ENCODE assay signal across 29 cellular contexts in genomic region chr6:159880412-159880811, GRCh38. TPM values are rescaled to one million over a fixed set of nuclear protein-coding genes. Genes with fewer than 3 reads are reported as not detected.
"Had no signal": no experiment of that assay in that cellular context is flagged by ENCODE, and none has a peak within 500 bp of the region (broad histone marks: within the 10 kb centered on the region; RNA-seq: fewer than 3 reads in every experiment).

No MANE protein-coding gene starts in this region.

- ATAC-seq: activated T-cell treated with anti-CD3 and anti-CD28 coated beads, Interleukin-2, amount 50 U/mL, for 72 hours; body of pancreas; gastrocnemius medialis; naive thymus-derived CD4-positive, alpha-beta T cell; stimulated activated effector memory CD8-positive, alpha-beta T cell treated with anti-CD3 and anti-CD28 coated beads, Interleukin-12 subunit alpha, Interleukin-12 subunit beta, amount 100 ng/mL, for 72 hours had no signal

- H3K27me3 ChIP-seq: adrenal gland, body of pancreas, gastrocnemius medialis, ovary, sigmoid colon, uterus had no signal

- DNase-seq: activated CD4-positive, alpha-beta memory T cell treated with anti-CD3 and anti-CD28 coated beads for 36 hours; activated CD4-positive, alpha-beta T cell treated with anti-CD3 and anti-CD28 coated beads, Interleukin-2, amount 10 ng/mL, durations not matched to agents 24 days and 14 days; activated CD4-positive, CD25-positive, alpha-beta regulatory T cell treated with anti-CD3 and anti-CD28 coated beads, Interleukin-2, amount 50 U/mL, for 72 hours; activated effector memory CD4-positive, alpha-beta T cell treated with Interleukin-2 at 50 U/mL for 16 hours; activated naive CD4-positive, alpha-beta T cell treated with anti-CD3 and anti-CD28 coated beads for 36 hours; activated naive CD8-positive, alpha-beta T cell treated with anti-CD3 and anti-CD28 coated beads for 36 hours; activated T-cell treated with anti-CD3 and anti-CD28 coated beads for 4 hours; activated T-cell treated with anti-CD3 and anti-CD28 coated beads, Interleukin-2, amount 50 U/mL, for 72 hours; adrenal gland; aorta; body of pancreas; dermis blood vessel endothelial cell; effector CD8-positive, alpha-beta T cell; gastrocnemius medialis; glutamatergic neuron; midbrain; naive thymus-derived CD4-positive, alpha-beta T cell; ovary; sigmoid colon; small intestine; stimulated activated CD4-positive, alpha-beta T cell treated with anti-CD3 and anti-CD28 coated beads, Interleukin-4, amount 100 ng/mL, for 24 hours; trophoblast cell; uterus had no signal

- H3K27ac ChIP-seq: adrenal gland, body of pancreas, epithelial cell of prostate, ovary, sigmoid colon, thoracic aorta, uterus had no signal

- H3K4me1 ChIP-seq: adrenal gland, body of pancreas, sigmoid colon, uterus had no signal

- H3K4me3 ChIP-seq: adrenal gland, body of pancreas, gastrocnemius medialis, ovary, sigmoid colon, thoracic aorta, uterus had no signal

- H3K36me3 ChIP-seq: adrenal gland, gastrocnemius medialis, ovary, sigmoid colon, thoracic aorta, uterus had no signal

- H3K9me3 ChIP-seq: adrenal gland, body of pancreas, gastrocnemius medialis, ovary, sigmoid colon, thoracic aorta, uterus had no signal

RNA-seq across cellular contexts. Expression of gene MAS1, which starts 10.4 kb away (rescaled TPM):
- total RNA-seq: activated CD4-positive, alpha-beta memory T cell treated with anti-CD3 and anti-CD28 coated beads for 36 hours; activated CD4-positive, alpha-beta T cell treated with anti-CD3 and anti-CD28 coated beads, Interleukin-2, amount 10 ng/mL, durations not matched to agents 24 days and 14 days; activated naive CD4-positive, alpha-beta T cell treated with anti-CD3 and anti-CD28 coated beads for 36 hours; activated naive CD8-positive, alpha-beta T cell treated with anti-CD3 and anti-CD28 coated beads for 36 hours; activated T-cell treated with anti-CD3 and anti-CD28 coated beads, Interleukin-2, amount 50 U/mL, for 72 hours; adrenal gland; body of pancreas; dermis blood vessel endothelial cell; gastrocnemius medialis; naive thymus-derived CD4-positive, alpha-beta T cell; progenitor cell of endocrine pancreas; renal cortical epithelial cell; sigmoid colon; subcutaneous adipose tissue had no signal
